Comparison of ENCODE assay signal across 27 cellular contexts in genomic region chr5:2727620-2728019, GRCh38. TPM values are rescaled to one million over a fixed set of nuclear protein-coding genes. Genes with fewer than 3 reads are reported as not detected.
"Had no signal": no experiment of that assay in that cellular context is flagged by ENCODE, and none has a peak within 500 bp of the region (broad histone marks: within the 10 kb centered on the region; RNA-seq: fewer than 3 reads in every experiment).

No MANE protein-coding gene starts in this region.

- H3K4me1 ChIP-seq: esophagus squamous epithelium, psoas muscle, tibial artery, uterus had no signal

- H3K9me3 ChIP-seq: esophagus squamous epithelium, ovary, psoas muscle, tibial artery, uterus had no signal

- H3K27ac Mint-ChIP-seq: dendritic cell treated with granulocyte-macrophage colony-stimulating factor and Interleukin-4, amounts not matched to agents 40 ng/mL and 50 ng/mL, for 4 days; memory B cell; natural killer cell; stimulated activated naive CD8-positive, alpha-beta T cell treated with anti-CD3 and anti-CD28 coated beads, Interleukin-15, amount 100 ng/mL, for 72 hours; type B pancreatic cell had no signal

- H3K4me3 Mint-ChIP-seq: dendritic cell treated with granulocyte-macrophage colony-stimulating factor and Interleukin-4, amounts not matched to agents 40 ng/mL and 50 ng/mL, for 4 days; memory B cell; natural killer cell; stimulated activated naive CD8-positive, alpha-beta T cell treated with anti-CD3 and anti-CD28 coated beads, Interleukin-15, amount 100 ng/mL, for 72 hours; type B pancreatic cell had no signal

- FAIRE-seq: colon, endometrium, frontal cortex, small intestine had no signal

- H3K9me3 Mint-ChIP-seq: dendritic cell treated with granulocyte-macrophage colony-stimulating factor and Interleukin-4, amounts not matched to agents 40 ng/mL and 50 ng/mL, for 4 days; natural killer cell; type B pancreatic cell had no signal

- H3K36me3 Mint-ChIP-seq: memory B cell, natural killer cell, type B pancreatic cell had no signal

- ATAC-seq: left colon; natural killer cell; psoas muscle; right cardiac atrium; stimulated activated naive CD8-positive, alpha-beta T cell treated with anti-CD3 and anti-CD28 coated beads, Interleukin-15, amount 100 ng/mL, for 72 hours had no signal

- H3K27ac ChIP-seq: esophagus squamous epithelium, ovary, psoas muscle, tibial artery, uterus had no signal

- H3K4me1 Mint-ChIP-seq: memory B cell; natural killer cell; stimulated activated naive CD8-positive, alpha-beta T cell treated with anti-CD3 and anti-CD28 coated beads, Interleukin-15, amount 100 ng/mL, for 72 hours had no signal

- H3K36me3 ChIP-seq: esophagus squamous epithelium, ovary, tibial artery, uterus had no signal

- H3K27me3 Mint-ChIP-seq: dendritic cell treated with granulocyte-macrophage colony-stimulating factor and Interleukin-4, amounts not matched to agents 40 ng/mL and 50 ng/mL, for 4 days; memory B cell had no signal

- H3K27me3 ChIP-seq: ovary, uterus had no signal

- DNase-seq: central memory CD4-positive, alpha-beta T cell; effector memory CD4-positive, alpha-beta T cell; erythroblast; esophagus squamous epithelium; left colon; natural killer cell; occipital lobe; ovary; psoas muscle; right cardiac atrium; small intestine; stimulated activated CD4-positive, alpha-beta T cell treated with anti-CD3 and anti-CD28 coated beads, Interleukin-1b, Interleukin-23, amount 100 ng/mL, for 48 hours; stimulated activated CD4-positive, alpha-beta T cell treated with anti-CD3 and anti-CD28 coated beads, Interleukin-4, amount 100 ng/mL, for 1 hour; stimulated activated CD8-positive, alpha-beta memory T cell treated with anti-CD3 and anti-CD28 coated beads, Interleukin-4, amount 100 ng/mL, for 48 hours; stimulated activated naive CD4-positive, alpha-beta T cell; stimulated activated naive CD8-positive, alpha-beta T cell treated with anti-CD3 and anti-CD28 coated beads, Interleukin-15, amount 100 ng/mL, for 72 hours; tibial artery; uterus had no signal

- H3K4me3 ChIP-seq: esophagus squamous epithelium, lung, ovary, psoas muscle, tibial artery, uterus had no signal

RNA-seq across cellular contexts. Expression of gene IRX2, which starts 23.9 kb away (rescaled TPM):
- total RNA-seq: liver, mononuclear cell, natural killer cell, occipital lobe had no signal
- polyA plus RNA-seq: liver had no signal
